Comparison of ENCODE assay signal across 10 cellular contexts in genomic region chr3:42043116-42043796, GRCh38.
DNase-seq lines count a peak whose midpoint lies in the region; ATAC-seq and TF ChIP-seq lines count a peak whose summit lies in the region.
"Had no signal": no experiment of that assay in that cellular context is flagged by ENCODE, and none has a peak within 500 bp of the region (broad histone marks: within the 10 kb centered on the region; RNA-seq: fewer than 3 reads in every experiment).

No MANE protein-coding gene starts in this region.

- H2AFZ ChIP-seq in ACC112 (ENCODE audit: low read length, unreplicated experiment): peak overlapping the region; percentile 31

- H3K36me3 Mint-ChIP-seq in memory B cell: peaks cover 10% of the 10 kb centered on the region

- H3K36me3 ChIP-seq in ACC112 (ENCODE audit: insufficient read depth, low read length): no peaks in the 10 kb centered on the region
- H3K36me3 ChIP-seq: Peyer's patch had no signal

- TF ChIP-seq CTCF in choroid plexus epithelial cell (conservative IDR thresholded peaks at IDR 0.05; ENCODE audit: low read depth, low read length): no peak

- H3K79me2 ChIP-seq in ACC112 (ENCODE audit: control insufficient read depth, insufficient read depth, low read length, unreplicated experiment): peaks cover 52% of the 10 kb centered on the region

- peaks cover 49% of the 10 kb centered on the region for H3K4me1 Mint-ChIP-seq in memory B cell

- peak; percentile 42 for DNase-seq in NCI-H1105 (lab: John Stamatoyannopoulos, UW)
- peak; percentile 82 for DNase-seq in choroid plexus epithelial cell (ENCODE audit: low read depth)
- no peak for DNase-seq in memory B cell (ENCODE audit: low spot score in 2 of 2)
- DNase-seq in NCI-H526 treated with DMSO at 0.1 percent for 48 hours (lab: John Stamatoyannopoulos, UW): no peak
- no peak for DNase-seq in MV-4-11 (lab: John Stamatoyannopoulos, UW)
- no peak for DNase-seq in activated CD4-positive, CD25-positive, alpha-beta regulatory T cell (lab: John Stamatoyannopoulos, UW)
- DNase-seq: DND-41 had no signal

- no peaks in the 10 kb centered on the region for H3K27me3 ChIP-seq in ACC112 (ENCODE audit: insufficient read depth, low read length)
- H3K27me3 ChIP-seq: Peyer's patch had no signal

- ATAC-seq in memory B cell (ENCODE audit: low read depth) (peak; percentile 28), HG03521 (IDR thresholded peaks at IDR 0.05; ENCODE audit: unreplicated experiment) (no peak)

- H3K4me1 ChIP-seq in ACC112 (ENCODE audit: control insufficient read depth, insufficient read depth, low read length, unreplicated experiment): peaks cover 33% of the 10 kb centered on the region

- H3K27ac Mint-ChIP-seq in memory B cell: peak overlapping the region; percentile 78

- peak overlapping the region; percentile 8 for H3K4me3 Mint-ChIP-seq in memory B cell

- H3K9me3 Mint-ChIP-seq in memory B cell: no peaks in the 10 kb centered on the region

- no peaks in the 10 kb centered on the region for H3K27me3 Mint-ChIP-seq in memory B cell

- peak overlapping the region; percentile 88 for H3K27ac ChIP-seq in ACC112 (ENCODE audit: low read depth, low read length)

- H3K4me3 ChIP-seq in ACC112 (ENCODE audit: low read depth, low read length) (peak overlapping the region; percentile 21; the same call in 1 of the 2 replicates), choroid plexus epithelial cell (ENCODE audit: low read depth, low read length) (no peak overlapping the region)
- H3K4me3 ChIP-seq: Peyer's patch had no signal

Comparison
In these comparisons a context has a peak if more than half of its experiments do, and no peak if none do; other contexts are left out.
1. DNase-seq: peak in NCI-H1105 (single experiment) and choroid plexus epithelial cell (single experiment); none in memory B cell (0 of 2), NCI-H526 treated with DMSO at 0.1 percent for 48 hours (single experiment), MV-4-11 (single experiment) and activated CD4-positive, CD25-positive, alpha-beta regulatory T cell (0 of 4).